ENCODE assay signal across 23 cellular contexts in the genomic region with DNA sequence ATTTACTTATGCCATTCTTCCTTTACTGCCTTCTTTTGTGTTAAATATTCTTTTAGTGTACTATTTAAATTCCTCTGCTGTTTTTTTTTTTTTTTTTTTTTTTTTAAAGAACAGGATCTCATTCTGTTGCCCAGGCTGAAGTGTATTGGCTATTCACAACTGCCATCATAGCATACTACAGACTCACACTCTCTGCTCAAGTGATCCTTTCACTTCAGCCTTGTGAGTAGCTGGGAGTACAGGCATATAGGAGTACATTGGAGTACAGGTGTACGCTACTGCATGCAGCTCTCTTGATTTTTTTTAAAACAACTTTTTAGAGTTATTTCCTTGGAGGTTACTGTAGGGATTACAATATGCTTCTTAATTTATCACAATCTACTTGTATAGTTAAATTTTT.
"Had no signal": no experiment of that assay in that cellular context is flagged by ENCODE, and none has a peak within 500 bp of the region (broad histone marks: within the 10 kb centered on the region; RNA-seq: fewer than 3 reads in every experiment).

No MANE protein-coding gene starts in this region.

- H3K27me3 ChIP-seq: MG63, SJSA1 had no signal

- DNase-seq: Karpas-422, KG1, MG63, NCI-H1092, NCI-H1105 treated with DMSO at 0.1 percent for 48 hours, NCI-H1417 treated with DMSO at 0.1 percent for 48 hours, NCI-H146, NCI-H1694 treated with DMSO at 0.1 percent for 48 hours, NCI-H1930, NCI-H2081, NCI-H2107, NCI-H226, NCI-H446, NCI-H510A, NCI-H524 treated with DMSO at 0.1 percent for 48 hours, NCI-H69, NCI-H774, Right ventricle myocardium superior, RPMI8226, SIG-M5 had no signal

- H3K36me3 ChIP-seq: MG63 had no signal

- H3K27ac ChIP-seq: HL-60, SJSA1, SK-N-MC had no signal

- H3K4me3 ChIP-seq: MG63, SJSA1, SK-N-MC had no signal

- H3K9me3 ChIP-seq: MG63, SJSA1 had no signal
